ENCODE assay signal across 12 cellular contexts in genomic region chr10:89481662-89482061, GRCh38. TPM values are rescaled to one million over a fixed set of nuclear protein-coding genes. Genes with fewer than 3 reads are reported as not detected.
DNase-seq lines count a peak whose midpoint lies in the region; ATAC-seq and TF ChIP-seq lines count a peak whose summit lies in the region.
"Had no signal": no experiment of that assay in that cellular context is flagged by ENCODE, and none has a peak within 500 bp of the region (broad histone marks: within the 10 kb centered on the region; RNA-seq: fewer than 3 reads in every experiment).

No MANE protein-coding gene starts in this region.

- ATAC-seq in gastroesophageal sphincter (peak; percentile 86), HG02642 (IDR thresholded peaks at IDR 0.05; ENCODE audit: poor library complexity, unreplicated experiment) (no peak), GM21515 (IDR thresholded peaks at IDR 0.05; ENCODE audit: unreplicated experiment) (no peak)
- ATAC-seq: mucosa of descending colon, Panc1 had no signal

- H3K27me3 Mint-ChIP-seq in activated T-cell treated with anti-CD3 and anti-CD28 coated beads, Interleukin-2, amount 50 U/mL, for 24 hours = peaks cover 12% of the 10 kb centered on the region

- H3K4me3 Mint-ChIP-seq in activated T-cell treated with anti-CD3 and anti-CD28 coated beads, Interleukin-2, amount 50 U/mL, for 24 hours = no peak overlapping the region
- H3K4me3 Mint-ChIP-seq: CD8-positive, alpha-beta memory T cell; dendritic cell treated with granulocyte-macrophage colony-stimulating factor and Interleukin-4, amounts not matched to agents 40 ng/mL and 50 ng/mL, for 4 days had no signal

- H3K4me1 ChIP-seq in adrenal gland (replicated peaks in 1 of 2) = peaks cover 4 to 18% of the 10 kb centered on the region in 2 donors
- peaks cover 35 to 57% (median 43%) of the 10 kb centered on the region in 3 donors for H3K4me1 ChIP-seq in gastroesophageal sphincter

- H3K27ac Mint-ChIP-seq in activated T-cell treated with anti-CD3 and anti-CD28 coated beads, Interleukin-2, amount 50 U/mL, for 24 hours = no peak overlapping the region
- H3K27ac Mint-ChIP-seq: CD8-positive, alpha-beta memory T cell; dendritic cell treated with granulocyte-macrophage colony-stimulating factor and Interleukin-4, amounts not matched to agents 40 ng/mL and 50 ng/mL, for 4 days had no signal

- TF ChIP-seq CTCF in adrenal gland (IDR thresholded peaks at IDR 0.05) (no peak), gastroesophageal sphincter (IDR thresholded peaks at IDR 0.05) (no peak)

- intact Hi-C loops in adrenal gland (cut with DNase I) = no loop called here

- H3K27me3 ChIP-seq in adrenal gland (no peaks in the 10 kb centered on the region), gastroesophageal sphincter (no peaks in the 10 kb centered on the region)

- no peak for TF ChIP-seq POLR2A in adrenal gland (IDR thresholded peaks at IDR 0.05)
- no peak for TF ChIP-seq POLR2A in gastroesophageal sphincter (IDR thresholded peaks at IDR 0.05)

- DNase-seq in COLO829 (ENCODE audit: low spot score) (peak; percentile 54), adrenal gland (no peak), renal cortical epithelial cell (ENCODE audit: low read depth) (peak; percentile 98), C1 segment of cervical spinal cord (lab: John Stamatoyannopoulos, UW) (no peak)
- no peak for DNase-seq in activated T-cell treated with anti-CD3 and anti-CD28 coated beads, Interleukin-2, amount 50 U/mL, for 24 hours
- DNase-seq: CD8-positive, alpha-beta memory T cell; mucosa of descending colon had no signal

- H3K9me3 ChIP-seq in adrenal gland (replicated peaks in 1 of 3) (no peaks in the 10 kb centered on the region), gastroesophageal sphincter (no peaks in the 10 kb centered on the region)
- H3K9me3 ChIP-seq: mucosa of descending colon had no signal

- H3K27ac ChIP-seq in adrenal gland (peak overlapping the region in 3 of 5 donors; percentile 13 to 57 (median 32)), gastroesophageal sphincter (peak overlapping the region; percentile 68 to 99 (median 86))

- H3K36me3 Mint-ChIP-seq in activated T-cell treated with anti-CD3 and anti-CD28 coated beads, Interleukin-2, amount 50 U/mL, for 24 hours (ENCODE audit: low read depth) = no peaks in the 10 kb centered on the region
- H3K36me3 Mint-ChIP-seq: CD8-positive, alpha-beta memory T cell had no signal

- TF ChIP-seq EP300 in gastroesophageal sphincter (IDR thresholded peaks at IDR 0.05) = peak; percentile 61

- H3K36me3 ChIP-seq in adrenal gland (replicated peaks in 1 of 2) (no peaks in the 10 kb centered on the region), gastroesophageal sphincter (no peaks in the 10 kb centered on the region)

- no peaks in the 10 kb centered on the region for H3K4me1 Mint-ChIP-seq in activated T-cell treated with anti-CD3 and anti-CD28 coated beads, Interleukin-2, amount 50 U/mL, for 24 hours (ENCODE audit: low read depth)
- H3K4me1 Mint-ChIP-seq: CD8-positive, alpha-beta memory T cell had no signal

- H3K4me3 ChIP-seq in adrenal gland = no peak overlapping the region
- no peak overlapping the region for H3K4me3 ChIP-seq in gastroesophageal sphincter
- H3K4me3 ChIP-seq: mucosa of descending colon had no signal

- H3K9me3 Mint-ChIP-seq in activated T-cell treated with anti-CD3 and anti-CD28 coated beads, Interleukin-2, amount 50 U/mL, for 24 hours = no peaks in the 10 kb centered on the region
- H3K9me3 Mint-ChIP-seq: dendritic cell treated with granulocyte-macrophage colony-stimulating factor and Interleukin-4, amounts not matched to agents 40 ng/mL and 50 ng/mL, for 4 days had no signal

- 38 to 50% (median 44%) methylated on average over 3 of the region's 3 CpGs for WGBS in adrenal gland, 4 donors
- WGBS in gastroesophageal sphincter (ENCODE audit: low coverage in 1 of 2), 2 donors = 31 to 37% methylated on average over 3 of the region's 3 CpGs

RNA-seq across cellular contexts. Expression of gene SLC16A12, which starts 53.7 kb away (rescaled TPM):
- total RNA-seq in adrenal gland (1 to 10 TPM in 1 of 8 donors, under 1 TPM in 6, not detected in 1; 0.25 to 1.3 (median 0.53) TPM), gastroesophageal sphincter (10 to 100 TPM in 1 of 4 donors, 1 to 10 TPM in 3; 1.7 to 11.7 (median 2.4) TPM), renal cortical epithelial cell (27.6 and 110 TPM in 2 replicates)
- 1 to 10 TPM in 1 of 3 donors, under 1 TPM in 2; 0.44 to 2.4 (median 0.88) TPM for polyA plus RNA-seq in adrenal gland
- total RNA-seq: CD8-positive, alpha-beta memory T cell had no signal
- polyA plus RNA-seq: CD8-positive, alpha-beta memory T cell had no signal

Comparison
In these comparisons a context has a peak if more than half of its experiments do, and no peak if none do; other contexts are left out.
1. DNase-seq: peak in COLO829 (single experiment) and renal cortical epithelial cell (single experiment); none in adrenal gland (0 of 7), C1 segment of cervical spinal cord (0 of 14) and activated T-cell treated with anti-CD3 and anti-CD28 coated beads, Interleukin-2, amount 50 U/mL, for 24 hours (single experiment).